8 cellular contexts compared by ENCODE assay signal in genomic region chr6:27823714-27824247, GRCh38.
A peak's percentile ranks its signal among the peaks of the same experiment; 100 is the strongest.
DNase-seq lines count a peak whose midpoint lies in the region; ATAC-seq lines count a peak whose summit lies in the region.
"Not testable (repeated sequence)": the region's sequence is repeated elsewhere in the genome, so short reads cannot be mapped to it uniquely, and the experiment has no call there.

No MANE protein-coding gene starts in this region.

- not testable (repeated sequence) for H3K9me3 ChIP-seq in mucosa of stomach (ENCODE audit: control insufficient read depth, low read length)

- peak overlapping the region; percentile 89 to 99 (median 99) for H3K27ac Mint-ChIP-seq in IgD-negative memory B cell
- H3K27ac Mint-ChIP-seq in stimulated activated naive CD8-positive, alpha-beta T cell treated with anti-CD3 and anti-CD28 coated beads, Interleukin-15, amount 100 ng/mL, for 72 hours: peak overlapping the region; percentile 97 to 99

- H3K9me3 Mint-ChIP-seq in IgD-negative memory B cell; stimulated activated naive CD8-positive, alpha-beta T cell treated with anti-CD3 and anti-CD28 coated beads, Interleukin-15, amount 100 ng/mL, for 72 hours: not testable (repeated sequence)

- peaks cover 9 to 24% (median 10%) of the 10 kb centered on the region in 3 donors for H3K4me1 Mint-ChIP-seq in IgD-negative memory B cell
- H3K4me1 Mint-ChIP-seq in stimulated activated naive CD8-positive, alpha-beta T cell treated with anti-CD3 and anti-CD28 coated beads, Interleukin-15, amount 100 ng/mL, for 72 hours: peaks cover 41% of the 10 kb centered on the region

- not testable (repeated sequence) for H3K27me3 ChIP-seq in mucosa of stomach (ENCODE audit: control insufficient read depth, insufficient read depth, low read length)

- peak; percentile 78 for DNase-seq in EH (ENCODE audit: low read depth)
- peak; percentile 40 for DNase-seq in GOT3 (lab: John Stamatoyannopoulos, UW)
- peak; percentile 94 for DNase-seq in OCI-M1 (lab: John Stamatoyannopoulos, UW)
- DNase-seq in activated T-cell treated with anti-CD3 and anti-CD28 coated beads, Interleukin-2, amount 50 U/mL, for 1 hour: peak; percentile 66
- not testable (repeated sequence) for DNase-seq in epithelial cell of prostate (ENCODE audit: low read depth, low spot score)
- peak; percentile 86 to 87 for DNase-seq in stimulated activated naive CD8-positive, alpha-beta T cell treated with anti-CD3 and anti-CD28 coated beads, Interleukin-15, amount 100 ng/mL, for 72 hours

- peak overlapping the region; percentile 55 for H3K9ac ChIP-seq in mucosa of stomach (ENCODE audit: low read length)

- not testable (repeated sequence) for H3K36me3 Mint-ChIP-seq in IgD-negative memory B cell

- H3K4me1 ChIP-seq in mucosa of stomach (ENCODE audit: control insufficient read depth, insufficient read depth, low read length): not testable (repeated sequence)

- H3K27me3 Mint-ChIP-seq in IgD-negative memory B cell; stimulated activated naive CD8-positive, alpha-beta T cell treated with anti-CD3 and anti-CD28 coated beads, Interleukin-15, amount 100 ng/mL, for 72 hours: not testable (repeated sequence)

- peak overlapping the region; percentile 87 to 97 (median 95) for H3K4me3 Mint-ChIP-seq in IgD-negative memory B cell
- H3K4me3 Mint-ChIP-seq in stimulated activated naive CD8-positive, alpha-beta T cell treated with anti-CD3 and anti-CD28 coated beads, Interleukin-15, amount 100 ng/mL, for 72 hours: peak overlapping the region; percentile 73 to 86

- peak overlapping the region; percentile 78 for H3K27ac ChIP-seq in epithelial cell of prostate

- not testable (repeated sequence) for H3K36me3 ChIP-seq in mucosa of stomach (ENCODE audit: control insufficient read depth, insufficient read depth, low read length)

- H3K4me3 ChIP-seq in mucosa of stomach (ENCODE audit: low read length): not testable (repeated sequence)

- peak; percentile 80 for ATAC-seq in stimulated activated naive CD8-positive, alpha-beta T cell treated with anti-CD3 and anti-CD28 coated beads, Interleukin-15, amount 100 ng/mL, for 72 hours
